ENCODE assay signal across 13 cellular contexts in the genomic region with DNA sequence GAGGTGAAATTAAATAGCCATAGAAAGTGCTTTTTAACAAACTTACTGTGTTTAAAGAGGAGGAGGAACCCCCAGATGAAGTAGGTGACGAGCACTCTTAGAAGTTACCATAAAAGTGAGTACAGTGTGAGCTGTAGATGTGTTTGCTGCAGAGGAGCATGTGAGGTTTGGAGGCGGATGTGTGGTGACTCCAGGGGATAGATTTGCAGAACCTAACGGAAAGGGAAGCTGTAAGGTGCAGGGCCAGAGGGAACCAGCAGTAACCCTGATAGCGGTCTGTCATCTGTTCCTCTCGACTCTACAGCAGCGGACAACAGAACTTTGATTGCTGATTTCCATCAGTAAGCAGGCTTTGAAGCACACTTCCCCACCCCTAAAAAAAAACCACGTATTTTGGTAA. TPM values are rescaled to one million over a fixed set of nuclear protein-coding genes. Genes with fewer than 3 reads are reported as not detected.
DNase-seq lines count a peak whose midpoint lies in the region; ATAC-seq and TF ChIP-seq lines count a peak whose summit lies in the region.
"Had no signal": no experiment of that assay in that cellular context is flagged by ENCODE, and none has a peak within 500 bp of the region (broad histone marks: within the 10 kb centered on the region; RNA-seq: fewer than 3 reads in every experiment).

No MANE protein-coding gene starts in this region.

- no peaks in the 10 kb centered on the region for H3K27me3 ChIP-seq in mammary epithelial cell (ENCODE audit: insufficient read depth, low read length)
- H3K27me3 ChIP-seq in tibial artery = no peaks in the 10 kb centered on the region
- H3K27me3 ChIP-seq: left lung had no signal

- H3K36me3 Mint-ChIP-seq in MCF 10A (ENCODE audit: insufficient read depth, unreplicated experiment) (peaks cover 68% of the 10 kb centered on the region), memory B cell (peaks cover 35% of the 10 kb centered on the region)
- peaks cover 90% of the 10 kb centered on the region for H3K36me3 Mint-ChIP-seq in activated CD8-positive, alpha-beta T cell treated with anti-CD3 and anti-CD28 coated beads, Interleukin-2, amount 10 ng/mL, durations not matched to agents 7 days and 5 days (ENCODE audit: low read depth)

- peaks cover 71% of the 10 kb centered on the region for H3K79me2 ChIP-seq in mammary epithelial cell (ENCODE audit: insufficient read depth, low read length)

- in situ Hi-C loops in mammary epithelial cell (cut with MboI; ENCODE audit: low sequenced_read_pairs in 2 of 2) = no loop called here

- no peak for TF ChIP-seq CTCF in MCF 10A (IDR thresholded peaks at IDR 0.05; ENCODE audit: unreplicated experiment)
- no peak for TF ChIP-seq CTCF in mammary epithelial cell (conservative IDR thresholded peaks at IDR 0.05 in 1 of 2, IDR thresholded peaks at IDR 0.05 in 1 of 2; ENCODE audit: extremely low read depth in 1 of 2, insufficient read depth in 1 of 2, low read depth in 1 of 2, low read length in 2 of 2)
- TF ChIP-seq CTCF in tibial artery (IDR thresholded peaks at IDR 0.05) = no peak

- BruUV-seq in MCF 10A (replicated peaks; lab: Mats Ljungman, UMichigan) (no TSS peak), mammary epithelial cell (replicated peaks; lab: Mats Ljungman, UMichigan) (no TSS peak)

- H2AFZ ChIP-seq in mammary epithelial cell (ENCODE audit: low read depth, low read length) = no peak overlapping the region
- H2AFZ ChIP-seq: PC-9 had no signal

- H3K27ac Mint-ChIP-seq in MCF 10A (ENCODE audit: low read depth, unreplicated experiment) (peak overlapping the region; percentile 18), memory B cell (peak overlapping the region; percentile 11)
- H3K27ac Mint-ChIP-seq in activated CD8-positive, alpha-beta T cell treated with anti-CD3 and anti-CD28 coated beads, Interleukin-2, amount 10 ng/mL, durations not matched to agents 7 days and 5 days = peak overlapping the region; percentile 76

- peaks cover 10% of the 10 kb centered on the region for H3K4me1 Mint-ChIP-seq in MCF 10A (ENCODE audit: insufficient read depth, unreplicated experiment)
- H3K4me1 Mint-ChIP-seq in activated CD8-positive, alpha-beta T cell treated with anti-CD3 and anti-CD28 coated beads, Interleukin-2, amount 10 ng/mL, durations not matched to agents 7 days and 5 days (ENCODE audit: low read depth) = peaks cover 50% of the 10 kb centered on the region
- peaks cover 24% of the 10 kb centered on the region for H3K4me1 Mint-ChIP-seq in memory B cell

- H3K36me3 ChIP-seq in mammary epithelial cell (ENCODE audit: insufficient read depth, low read length) (peaks cover 52% of the 10 kb centered on the region), tibial artery (peaks cover 51 to 66% (median 52%) of the 10 kb centered on the region in 3 donors)

- CTCF ChIA-PET in MCF 10A (lab: Yijun Ruan, JAX) = interaction anchor here (1.0 to 10.0 kb wide), 4 partner anchors 17 to 356 kb away, joined by 3 to 158 read pairs (median 4); no protein-coding TSS in a partner anchor
- CTCF ChIA-PET in mammary epithelial cell (lab: Charles Lee; ENCODE audit: low non-redundant PET) = no interaction called here
- CTCF ChIA-PET in activated CD8-positive, alpha-beta T cell treated with anti-CD3 and anti-CD28 coated beads, Interleukin-2, amount 10 ng/mL, durations not matched to agents 7 days and 5 days (lab: Charles Lee) = interaction anchor here (1.0 to 7.2 kb wide), 5 partner anchors 20 to 357 kb away, joined by 4 to 83 read pairs (median 5); no protein-coding TSS in a partner anchor

- no peak overlapping the region for H3K27ac ChIP-seq in mammary epithelial cell (ENCODE audit: insufficient read depth, low read depth, low read length)
- peak overlapping the region; percentile 33 to 97 for H3K27ac ChIP-seq in tibial artery
- H3K27ac ChIP-seq: PC-9 had no signal

- 94% methylated on average over 6 of the region's 7 CpGs for WGBS in mammary epithelial cell (ENCODE audit: low coverage, missing lambda C conversion rate)

- H3K9me3 Mint-ChIP-seq in MCF 10A (ENCODE audit: unreplicated experiment) (no peaks in the 10 kb centered on the region), memory B cell (no peaks in the 10 kb centered on the region)
- H3K9me3 Mint-ChIP-seq in activated CD8-positive, alpha-beta T cell treated with anti-CD3 and anti-CD28 coated beads, Interleukin-2, amount 10 ng/mL, durations not matched to agents 7 days and 5 days (ENCODE audit: insufficient read depth) = no peaks in the 10 kb centered on the region

- DNase-seq in MCF 10A (ENCODE audit: unreplicated experiment) (no peak), mammary epithelial cell (no peak), memory B cell (ENCODE audit: low spot score in 2 of 2) (no peak), tibial artery (no peak), GM19240 (ENCODE audit: insufficient read length, low spot score) (no peak), NOMO-1 treated with DMSO at 0.1 percent for 48 hours (lab: John Stamatoyannopoulos, UW; ENCODE audit: unreplicated experiment) (no peak), NCI-H1092 treated with DMSO at 0.1 percent for 48 hours (lab: John Stamatoyannopoulos, UW) (no peak)
- peak; percentile 67 for DNase-seq in activated CD8-positive, alpha-beta T cell treated with anti-CD3 and anti-CD28 coated beads, Interleukin-2, amount 10 ng/mL, durations not matched to agents 7 days and 5 days
- DNase-seq: left lung, NCI-H1092, NCI-H345, occipital lobe, PC-9 had no signal

- no peak for ATAC-seq in activated CD8-positive, alpha-beta T cell treated with anti-CD3 and anti-CD28 coated beads, Interleukin-2, amount 10 ng/mL, durations not matched to agents 7 days and 5 days
- no peak for ATAC-seq in memory B cell (ENCODE audit: low read depth)
- ATAC-seq: left lung had no signal

- H4K20me1 ChIP-seq in mammary epithelial cell (ENCODE audit: insufficient read depth, low read length) = peaks cover 12% of the 10 kb centered on the region

- POLR2A ChIA-PET in MCF 10A (lab: Yijun Ruan, JAX) = no interaction called here
- POLR2A ChIA-PET in activated CD8-positive, alpha-beta T cell treated with anti-CD3 and anti-CD28 coated beads, Interleukin-2, amount 10 ng/mL, durations not matched to agents 7 days and 5 days (lab: Charles Lee) = interaction anchor here (0.9 to 6.6 kb wide), 3 partner anchors 19 to 447 kb away, joined by 3 to 87 read pairs (median 3); a partner anchor contains a TSS

- no peaks in the 10 kb centered on the region for H3K9me3 ChIP-seq in mammary epithelial cell (replicated peaks; ENCODE audit: insufficient read depth, low read length)
- no peaks in the 10 kb centered on the region for H3K9me3 ChIP-seq in tibial artery
- H3K9me3 ChIP-seq: left lung had no signal

- H3K27me3 Mint-ChIP-seq in MCF 10A (ENCODE audit: insufficient read depth, unreplicated experiment) (no peaks in the 10 kb centered on the region), memory B cell (no peaks in the 10 kb centered on the region)
- no peaks in the 10 kb centered on the region for H3K27me3 Mint-ChIP-seq in activated CD8-positive, alpha-beta T cell treated with anti-CD3 and anti-CD28 coated beads, Interleukin-2, amount 10 ng/mL, durations not matched to agents 7 days and 5 days (ENCODE audit: low read depth)

- H3K4me3 Mint-ChIP-seq in MCF 10A (ENCODE audit: unreplicated experiment) (no peak overlapping the region), memory B cell (no peak overlapping the region)
- peak overlapping the region; percentile 44 for H3K4me3 Mint-ChIP-seq in activated CD8-positive, alpha-beta T cell treated with anti-CD3 and anti-CD28 coated beads, Interleukin-2, amount 10 ng/mL, durations not matched to agents 7 days and 5 days

- H3K4me3 ChIP-seq in mammary epithelial cell (replicated peaks in 1 of 3; ENCODE audit: insufficient read depth in 1 of 3, low read depth in 2 of 3, low read length in 3 of 3) = no peak overlapping the region
- no peak overlapping the region for H3K4me3 ChIP-seq in tibial artery
- H3K4me3 ChIP-seq: left lung, PC-9 had no signal

- dilution Hi-C loops in mammary epithelial cell (cut with HindIII; ENCODE audit: low sequenced_read_pairs) = no loop called here

- peaks cover 30% of the 10 kb centered on the region for H3K4me1 ChIP-seq in mammary epithelial cell (ENCODE audit: insufficient read depth, low read length)
- peaks cover 0 to 74% (median 43%) of the 10 kb centered on the region in 4 donors for H3K4me1 ChIP-seq in tibial artery

- intact Hi-C loops in MCF 10A (cut with micrococcal nuclease) (no loop called here), mammary epithelial cell (cut with micrococcal nuclease) (no loop called here), tibial artery (cut with DNase I; ENCODE audit: low total_unique reads) (no loop called here)

- no peak overlapping the region for H3K4me2 ChIP-seq in mammary epithelial cell (ENCODE audit: insufficient read depth, low read depth, low read length)
- H3K4me2 ChIP-seq: PC-9 had no signal

- H3K9ac ChIP-seq in mammary epithelial cell (ENCODE audit: insufficient read depth, low read length) = no peak overlapping the region

RNA-seq across cellular contexts. Expression of a gene that starts 5.2 kb away (rescaled TPM):
- total RNA-seq in MCF 10A (2022) (122 and 140 TPM in 2 replicates), mammary epithelial cell (100 to 1,000 TPM; 285 to 340 TPM)
- 607 TPM for polyA plus RNA-seq in mammary epithelial cell
- polyA minus RNA-seq in mammary epithelial cell = 279 TPM
- 100 to 1,000 TPM; 788 to 821 TPM for total RNA-seq in activated CD8-positive, alpha-beta T cell treated with anti-CD3 and anti-CD28 coated beads, Interleukin-2, amount 10 ng/mL, durations not matched to agents 7 days and 5 days

Comparison
In these comparisons a context has a peak if more than half of its experiments do, and no peak if none do; other contexts are left out.
1. H3K27ac Mint-ChIP-seq: peak in every context shown above with its lines; median percentile 76 in activated CD8-positive, alpha-beta T cell treated with anti-CD3 and anti-CD28 coated beads, Interleukin-2, amount 10 ng/mL, durations not matched to agents 7 days and 5 days; 18 in MCF 10A; 11 in memory B cell.